Comparison of ENCODE assay signal across 2 cellular contexts in genomic region chr20:43900062-43900461, GRCh38.
TF ChIP-seq lines count a peak whose summit lies in the region.

No MANE protein-coding gene starts in this region.

TF ChIP-seq in liver, 16 proteins besides CTCF, POLR2A, EP300 and RAD21 (continued from another document):
- TF ChIP-seq ZBTB33 (IDR thresholded peaks at IDR 0.05) (peak; percentile 52), RXRA (IDR thresholded peaks at IDR 0.05) (peak; percentile 81 to 82), HNF4G (IDR thresholded peaks at IDR 0.05) (peak; percentile 87), TAF1 (conservative IDR thresholded peaks at IDR 0.05) (peak; percentile 30), SP1 (IDR thresholded peaks at IDR 0.05) (peak; percentile 82), HNF4A (conservative IDR thresholded peaks at IDR 0.05) (peak; percentile 89 to 94), GABPA (IDR thresholded peaks at IDR 0.05 in 1 of 2, conservative IDR thresholded peaks at IDR 0.05 in 1 of 2) (peak in 1 of 2 donors; percentile 21), FOXA1 (IDR thresholded peaks at IDR 0.05) (no peak), MAX (IDR thresholded peaks at IDR 0.05) (peak; percentile 51), JUND (IDR thresholded peaks at IDR 0.05) (peak in 1 of 2 donors; percentile 19), REST (IDR thresholded peaks at IDR 0.05) (peak; percentile 45), EGR1 (IDR thresholded peaks at IDR 0.05; ENCODE audit: low read depth in 2 of 2) (no peak), YY1 (IDR thresholded peaks at IDR 0.05) (peak; percentile 80), FOXA2 (IDR thresholded peaks at IDR 0.05) (no peak)

TF ChIP-seq in HepG2, 621 proteins besides CTCF, POLR2A, EP300 and RAD21:
- TF ChIP-seq ARID3A (IDR thresholded peaks at IDR 0.05; ENCODE audit: low read depth, low read length) (no peak), NFAT5 (CRISPR knock-in tag; IDR thresholded peaks at IDR 0.05) (no peak), SRF (IDR thresholded peaks at IDR 0.05; ENCODE audit: low read depth, low read length) (no peak), POLR2AphosphoS2 (IDR thresholded peaks at IDR 0.05; ENCODE audit: low read depth, low read length) (no peak), FOXK1 (CRISPR knock-in tag; IDR thresholded peaks at IDR 0.05; ENCODE audit: borderline replicate concordance, low read depth) (no peak), ZBTB21 (CRISPR knock-in tag; IDR thresholded peaks at IDR 0.05) (no peak), CEBPB (IDR thresholded peaks at IDR 0.05; ENCODE audit: borderline replicate concordance, low read depth, low read length) (no peak), ZFP62 (CRISPR knock-in tag; IDR thresholded peaks at IDR 0.05) (no peak), TIGD3 (CRISPR knock-in tag; IDR thresholded peaks at IDR 0.05; ENCODE audit: borderline replicate concordance) (no peak)
